ENCODE assay signal across 14 cellular contexts in the genomic region with DNA sequence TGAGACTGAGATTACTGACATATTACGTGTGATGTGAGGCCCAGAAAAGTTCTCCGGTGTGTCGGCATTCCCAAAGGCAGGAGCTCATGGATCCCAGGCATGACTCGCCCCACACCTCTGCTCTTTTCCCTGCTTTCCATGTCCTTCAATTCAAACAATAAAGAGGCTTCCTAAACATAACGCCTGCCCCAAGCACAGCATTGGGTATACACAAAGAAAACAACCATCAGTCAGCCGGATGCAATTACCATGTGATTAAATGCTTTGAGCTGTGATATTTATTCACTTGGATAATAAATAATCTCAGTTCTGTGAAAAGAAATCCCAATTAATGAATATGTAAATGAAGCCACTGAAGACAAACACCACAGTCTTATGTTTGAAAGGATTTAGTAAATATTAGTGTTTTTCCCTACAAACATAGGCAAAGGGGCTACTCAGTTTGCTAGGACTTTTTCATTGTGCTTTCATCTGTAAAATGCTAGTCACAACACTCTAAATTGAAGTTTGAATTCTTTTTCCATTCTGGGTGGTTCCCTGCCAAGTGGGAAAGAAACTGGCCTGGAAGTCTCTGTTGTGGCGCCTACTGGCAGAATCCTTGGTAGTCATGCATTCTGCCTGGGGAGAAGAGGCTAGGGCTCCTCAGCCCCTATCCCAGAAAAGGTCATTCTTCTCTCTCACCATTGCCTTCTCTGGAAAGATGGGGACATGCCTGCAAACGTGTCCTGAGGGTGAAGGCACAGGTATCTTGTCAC.
"Had no signal": no experiment of that assay in that cellular context is flagged by ENCODE, and none has a peak within 500 bp of the region (broad histone marks: within the 10 kb centered on the region; RNA-seq: fewer than 3 reads in every experiment).

No MANE protein-coding gene starts in this region.

- H3K4me2 ChIP-seq: hepatocyte had no signal

- H3K4me3 ChIP-seq: breast epithelium, hepatocyte, tibial nerve had no signal

- H3K27ac ChIP-seq: breast epithelium, epithelial cell of prostate, hepatocyte, tibial nerve had no signal

- H3K79me2 ChIP-seq: hepatocyte had no signal

- H3K27me3 ChIP-seq: breast epithelium, hepatocyte, tibial nerve had no signal

- H3K9me3 ChIP-seq: breast epithelium, tibial nerve had no signal

- H3K36me3 ChIP-seq: breast epithelium, tibial nerve had no signal

- H2AFZ ChIP-seq: hepatocyte had no signal

- H3K4me1 ChIP-seq: breast epithelium had no signal

- DNase-seq: activated B cell treated with CpG ODN at 0.5 μM for 24 hours; activated CD4-positive, alpha-beta T cell treated with anti-CD3 and anti-CD28 coated beads, Interleukin-2, amount 10 ng/mL, durations not matched to agents 24 days and 14 days; activated gamma-delta T cell treated with Interleukin-2 at 50 U/mL for 16 hours; activated naive CD8-positive, alpha-beta T cell treated with anti-CD3 and anti-CD28 coated beads for 36 hours; dermis blood vessel endothelial cell; effector memory CD8-positive, alpha-beta T cell; islet precursor cell; left ventricle myocardium superior; stimulated activated CD4-positive, alpha-beta T cell treated with anti-CD3 and anti-CD28 coated beads, Interleukin-12 subunit alpha, Interleukin-12 subunit beta, amount 100 ng/mL, for 4 hours had no signal

- ATAC-seq: effector memory CD8-positive, alpha-beta T cell; stimulated activated effector memory CD8-positive, alpha-beta T cell treated with anti-CD3 and anti-CD28 coated beads, Interleukin-12 subunit alpha, Interleukin-12 subunit beta, amount 100 ng/mL, for 72 hours had no signal
